Comparison of ENCODE assay signal across 20 cellular contexts in genomic region chrX:96481831-96482230, GRCh38.
DNase-seq lines count a peak whose midpoint lies in the region; ATAC-seq, FAIRE-seq and TF ChIP-seq lines count a peak whose summit lies in the region.
"Had no signal": no experiment of that assay in that cellular context is flagged by ENCODE, and none has a peak within 500 bp of the region (broad histone marks: within the 10 kb centered on the region; RNA-seq: fewer than 3 reads in every experiment).

No MANE protein-coding gene starts in this region.

- intact Hi-C loops in PC-3 (cut with micrococcal nuclease), result no loop called here

- no peak overlapping the region for H3K18ac ChIP-seq in trophoblast cell (ENCODE audit: low read length)

- H3K27me3 ChIP-seq in PC-3 (ENCODE audit: low read length), result no peaks in the 10 kb centered on the region
- H3K27me3 ChIP-seq in trophoblast cell (ENCODE audit: insufficient read depth, low read length), result no peaks in the 10 kb centered on the region

- peaks cover 13% of the 10 kb centered on the region; the same call in 2 of the 3 replicates for H3K4me1 ChIP-seq in A549
- peaks cover 27% of the 10 kb centered on the region for H3K4me1 ChIP-seq in PC-3 (ENCODE audit: insufficient read depth, low read length)
- no peaks in the 10 kb centered on the region for H3K4me1 ChIP-seq in trophoblast cell (ENCODE audit: control insufficient read depth in 1 of 2, insufficient read depth in 2 of 2, low read length in 2 of 2)

- H2AFZ ChIP-seq in PC-3 (ENCODE audit: low read length) (no peak overlapping the region), trophoblast cell (ENCODE audit: insufficient read depth, low read length, poor library complexity) (no peak overlapping the region)

- no peak overlapping the region for H4K91ac ChIP-seq in trophoblast cell (ENCODE audit: low read depth, low read length)

- DNase-seq in A549 (ENCODE audit: low read depth in 1 of 2, low spot score in 1 of 2) (no peak), HT-29 (ENCODE audit: low spot score) (peak; percentile 4), PC-3 (peak; percentile 56), trophoblast cell (peak; percentile 2 to 65), NCI-H2227 (lab: John Stamatoyannopoulos, UW; ENCODE audit: unreplicated experiment) (no peak)
- DNase-seq: 8988T; C1 segment of cervical spinal cord; Calu3; CD4-positive, alpha-beta memory T cell; COR-L47; DMS79; EL; GF-D8; HFFc6 had no signal

- no peak overlapping the region for H4K12ac ChIP-seq in trophoblast cell (ENCODE audit: low read depth, low read length)

- H3K9ac ChIP-seq in PC-3 (ENCODE audit: low read length) (no peak overlapping the region), trophoblast cell (ENCODE audit: low read length) (no peak overlapping the region)

- no peaks in the 10 kb centered on the region for H4K20me1 ChIP-seq in PC-3 (ENCODE audit: low read length)

- H3K23ac ChIP-seq in trophoblast cell (ENCODE audit: low read length), result no peak overlapping the region

- CTCF ChIA-PET in A549 (lab: Yijun Ruan, JAX), result no interaction called here
- CTCF ChIA-PET in PC-3 (lab: Charles Lee), result no interaction called here

- H3K4me2 ChIP-seq in A549 (no peak overlapping the region), PC-3 (ENCODE audit: low read length) (0 out of 2 replicates have a peak overlapping the region, but pooled peaks have one; percentile 25), trophoblast cell (ENCODE audit: low read length) (no peak overlapping the region)

- WGBS in A549 (ENCODE audit: missing lambda C conversion rate), result 67% methylated on average over 4 of the region's 4 CpGs
- WGBS in trophoblast cell (ENCODE audit: extremely low coverage, insufficient coverage, insufficient read length), result no CpG with 5 or more reads among the region's 4 CpGs

- H2BK120ac ChIP-seq in trophoblast cell (ENCODE audit: insufficient read depth, low read length, poor library complexity), result no peak overlapping the region

- H3K27ac ChIP-seq in A549 (no peak overlapping the region), PC-3 (ENCODE audit: low read length) (no peak overlapping the region), trophoblast cell (ENCODE audit: low read depth, low read length) (no peak overlapping the region)

- no peak overlapping the region for H3K4ac ChIP-seq in trophoblast cell (ENCODE audit: low read depth, low read length)

- H3K9me2 ChIP-seq in PC-3 (replicated peaks; ENCODE audit: low read length), result no peaks in the 10 kb centered on the region

- no peaks in the 10 kb centered on the region for H3F3A ChIP-seq in PC-3 (ENCODE audit: low read length, unreplicated experiment)

- TF ChIP-seq POLR2A in A549 (IDR thresholded peaks at IDR 0.05; ENCODE audit: low read length), result no peak

- no peak overlapping the region for H4K8ac ChIP-seq in trophoblast cell (ENCODE audit: low read depth, low read length)

- no peak overlapping the region for H3K14ac ChIP-seq in trophoblast cell (ENCODE audit: low read length)

- H3K79me2 ChIP-seq in PC-3 (ENCODE audit: low read length) (no peaks in the 10 kb centered on the region), trophoblast cell (ENCODE audit: control insufficient read depth, insufficient read depth, low read length, poor library complexity) (no peaks in the 10 kb centered on the region)

- peak overlapping the region; percentile 17 for H2BK12ac ChIP-seq in trophoblast cell (ENCODE audit: low read length)

- BruUV-seq in PC-3 (replicated peaks; lab: Mats Ljungman, UMichigan), result no TSS peak

- no peaks in the 10 kb centered on the region for H3K9me3 ChIP-seq in A549
- H3K9me3 ChIP-seq in PC-3 (ENCODE audit: low read length), result no peaks in the 10 kb centered on the region
- no peaks in the 10 kb centered on the region for H3K9me3 ChIP-seq in trophoblast cell (ENCODE audit: insufficient read depth, low read depth, low read length)
- H3K9me3 ChIP-seq: HAP-1 had no signal

- H3K79me1 ChIP-seq in trophoblast cell (ENCODE audit: low read length), result peaks cover 3% of the 10 kb centered on the region

- no peak for TF ChIP-seq EP300 in A549 (IDR thresholded peaks at IDR 0.05)

- H3K36me3 ChIP-seq in PC-3 (ENCODE audit: low read depth, low read length), result no peaks in the 10 kb centered on the region
- H3K36me3 ChIP-seq in trophoblast cell (ENCODE audit: control insufficient read depth in 1 of 2, insufficient read depth in 2 of 2, low read length in 2 of 2), result no peaks in the 10 kb centered on the region
- H3K36me3 ChIP-seq: HAP-1 had no signal

- H3K4me3 ChIP-seq in A549 (no peak overlapping the region), PC-3 (ENCODE audit: low read length) (no peak overlapping the region), trophoblast cell (ENCODE audit: low read depth, low read length) (no peak overlapping the region)
- H3K4me3 ChIP-seq: HAP-1 had no signal

- POLR2A ChIA-PET in A549 (lab: Yijun Ruan, JAX), result no interaction called here
- POLR2A ChIA-PET in PC-3 (lab: Charles Lee; ENCODE audit: unreplicated experiment), result no interaction called here

- FAIRE-seq in A549 (lab: Jason Lieb, UNC), result peak; percentile 80
- FAIRE-seq: GM12891, GM18507, H54 had no signal

- ATAC-seq in A549, result no peak
- no peak for ATAC-seq in PC-3
- no peak for ATAC-seq in HG02798 (IDR thresholded peaks at IDR 0.05; ENCODE audit: poor library complexity, unreplicated experiment)
- ATAC-seq in HG02852 (IDR thresholded peaks at IDR 0.05; ENCODE audit: unreplicated experiment), result no peak

- H2AK5ac ChIP-seq in trophoblast cell (ENCODE audit: low read length), result no peak overlapping the region

- H2BK5ac ChIP-seq in trophoblast cell (ENCODE audit: low read depth, low read length, poor library complexity), result no peak overlapping the region

- TF ChIP-seq RAD21 in A549 (conservative IDR thresholded peaks at IDR 0.05 in 1 of 2, IDR thresholded peaks at IDR 0.05 in 1 of 2), result no peak

- no peak for TF ChIP-seq CTCF in A549 (IDR thresholded peaks at IDR 0.05)
- no peak for TF ChIP-seq CTCF in PC-3 (conservative IDR thresholded peaks at IDR 0.05; ENCODE audit: low read depth, low read length)

TF ChIP-seq in A549, 52 proteins besides CTCF, POLR2A, EP300 and RAD21:
- TF ChIP-seq KDM5A (IDR thresholded peaks at IDR 0.05) (no peak), CBX8 (IDR thresholded peaks at IDR 0.05) (no peak), MYC (IDR thresholded peaks at IDR 0.05; ENCODE audit: borderline replicate concordance, low read length) (no peak), HOXA7 (CRISPR knock-in tag; IDR thresholded peaks at IDR 0.05) (no peak), RFX5 (IDR thresholded peaks at IDR 0.05) (no peak), ZSCAN20 (CRISPR knock-in tag; IDR thresholded peaks at IDR 0.05) (no peak)

Comparison
In these comparisons a context has a peak if more than half of its experiments do, and no peak if none do; other contexts are left out.
1. DNase-seq: peak in HT-29 (single experiment), PC-3 (single experiment) and trophoblast cell (2 of 2); none in A549 (0 of 2) and NCI-H2227 (single experiment).